Comparison of ENCODE assay signal across 8 cellular contexts in genomic region chr10:102394801-102395676, GRCh38. TPM values are rescaled to one million over a fixed set of nuclear protein-coding genes. Genes with fewer than 3 reads are reported as not detected.
DNase-seq lines count a peak whose midpoint lies in the region; ATAC-seq and TF ChIP-seq lines count a peak whose summit lies in the region.

No MANE protein-coding gene starts in this region.

- peak in 2 of 4 donors; percentile 28 to 90 for TF ChIP-seq POLR2A in esophagus squamous epithelium (IDR thresholded peaks at IDR 0.05)

- no peaks in the 10 kb centered on the region for H3K9me2 ChIP-seq in PC-3 (replicated peaks; ENCODE audit: low read length)

- H2AFZ ChIP-seq in PC-3 (ENCODE audit: low read length) = peak overlapping the region; percentile 29; the same call in 1 of the 2 replicates

- H3F3A ChIP-seq in PC-3 (ENCODE audit: low read length, unreplicated experiment) = no peaks in the 10 kb centered on the region

- H3K27ac Mint-ChIP-seq in activated T-cell treated with anti-CD3 and anti-CD28 coated beads, Interleukin-2, amount 50 U/mL, for 72 hours = peak overlapping the region; percentile 97

- peaks cover 15 to 39% of the 10 kb centered on the region in 2 donors for H3K36me3 Mint-ChIP-seq in activated T-cell treated with anti-CD3 and anti-CD28 coated beads, Interleukin-2, amount 50 U/mL, for 72 hours (ENCODE audit: insufficient read depth in 2 of 2)

- TF ChIP-seq CTCF in AG04449 (IDR thresholded peaks at IDR 0.05; ENCODE audit: insufficient read depth, low read length, missing control alignments) (no peak), PC-3 (conservative IDR thresholded peaks at IDR 0.05; ENCODE audit: low read depth, low read length) (no peak), esophagus squamous epithelium (IDR thresholded peaks at IDR 0.05) (peak in 1 of 6 experiments; percentile 14)

- H4K20me1 ChIP-seq in PC-3 (ENCODE audit: low read length) = no peaks in the 10 kb centered on the region

- WGBS in esophagus squamous epithelium, 2 donors = 0% methylated on average over 9 to 22 of the region's 55 CpGs

- H3K4me3 ChIP-seq in AG04449 (ENCODE audit: low read depth, low read length) (peak overlapping the region; percentile 78), PC-3 (ENCODE audit: low read length) (peak overlapping the region; percentile 79), esophagus squamous epithelium (peak overlapping the region; percentile 65 to 78 (median 75))

- H3K79me2 ChIP-seq in PC-3 (ENCODE audit: low read length) = peaks cover 15% of the 10 kb centered on the region

- DNase-seq in AG04449 (ENCODE audit: low read depth, low spot score) (no peak), PC-3 (peak; percentile 87), esophagus squamous epithelium (lab: John Stamatoyannopoulos, UW) (peak; percentile 50), myocyte (ENCODE audit: low read depth) (peak; percentile 88)
- peak; percentile 90 to 94 for DNase-seq in activated T-cell treated with anti-CD3 and anti-CD28 coated beads, Interleukin-2, amount 50 U/mL, for 72 hours
- peak; percentile 87 to 90 for DNase-seq in stimulated activated CD8-positive, alpha-beta memory T cell treated with anti-CD3 and anti-CD28 coated beads, Interleukin-7, amount 100 ng/mL, for 1 hour (ENCODE audit: low read depth in 2 of 2)

- H3K4me1 Mint-ChIP-seq in activated T-cell treated with anti-CD3 and anti-CD28 coated beads, Interleukin-2, amount 50 U/mL, for 72 hours (ENCODE audit: low read depth) = peaks cover 46% of the 10 kb centered on the region

- H3K4me2 ChIP-seq in PC-3 (ENCODE audit: low read length) = peak overlapping the region; percentile 99

- H3K9me3 Mint-ChIP-seq in activated T-cell treated with anti-CD3 and anti-CD28 coated beads, Interleukin-2, amount 50 U/mL, for 72 hours = no peaks in the 10 kb centered on the region

- BruUV-seq in PC-3 (replicated peaks; lab: Mats Ljungman, UMichigan) = TSS peak; percentile 40

- H3K4me3 Mint-ChIP-seq in activated T-cell treated with anti-CD3 and anti-CD28 coated beads, Interleukin-2, amount 50 U/mL, for 72 hours = peak overlapping the region; percentile 96 to 99

- no peaks in the 10 kb centered on the region for H3K27me3 Mint-ChIP-seq in activated T-cell treated with anti-CD3 and anti-CD28 coated beads, Interleukin-2, amount 50 U/mL, for 72 hours (ENCODE audit: low read depth)

- H3K27ac ChIP-seq in PC-3 (ENCODE audit: low read length) (peak overlapping the region; percentile 87), esophagus squamous epithelium (peak overlapping the region; percentile 91 to 99 (median 98))

- H3K9ac ChIP-seq in PC-3 (ENCODE audit: low read length) = peak overlapping the region; percentile 90

- H3K9me3 ChIP-seq in PC-3 (ENCODE audit: low read length) (no peaks in the 10 kb centered on the region), esophagus squamous epithelium (no peaks in the 10 kb centered on the region)

- H3K27me3 ChIP-seq in PC-3 (ENCODE audit: low read length) (no peaks in the 10 kb centered on the region), esophagus squamous epithelium (no peaks in the 10 kb centered on the region)

- H3K36me3 ChIP-seq in PC-3 (ENCODE audit: low read depth, low read length) (no peaks in the 10 kb centered on the region; the same call in 1 of the 2 replicates), esophagus squamous epithelium (peaks cover 0 to 25% (median 0%) of the 10 kb centered on the region in 3 donors)

- CTCF ChIA-PET in AG04449 (lab: Yijun Ruan, JAX) (interaction anchor here (0.6 to 16.2 kb wide), 19 partner anchors 9 to 226 kb away, joined by 3 to 407 read pairs (median 11); partner anchors contain the start of genes CUEDC2, ELOVL3, FBXL15 and PSD), PC-3 (lab: Charles Lee) (no interaction called here)

- peak; percentile 6 for ATAC-seq in GM18517 (IDR thresholded peaks at IDR 0.05; ENCODE audit: unreplicated experiment)
- ATAC-seq in HG03442 (IDR thresholded peaks at IDR 0.05; ENCODE audit: unreplicated experiment) = peak; percentile 26
- ATAC-seq in PC-3 = peak; percentile 49
- peak; percentile 36 to 50 for ATAC-seq in activated T-cell treated with anti-CD3 and anti-CD28 coated beads, Interleukin-2, amount 50 U/mL, for 72 hours (replicated peaks in 1 of 2)

- POLR2A ChIA-PET in AG04449 (lab: Yijun Ruan, JAX) (interaction anchor here (0.7 to 1.0 kb wide), 2 partner anchors 115 to 165 kb away, joined by 3 read pairs; no protein-coding TSS in a partner anchor), PC-3 (lab: Charles Lee; ENCODE audit: unreplicated experiment) (interaction anchor here (0.6 to 1.1 kb wide), 6 partner anchors 10 to 1094 kb away, joined by 3 to 10 read pairs (median 6); partner anchors contain the start of gene ACTR1A)

- intact Hi-C loops in PC-3 (cut with micrococcal nuclease) (loop anchor here (2.0 kb wide), 1 partner anchor 84 kb away; no protein-coding TSS in a partner anchor), esophagus squamous epithelium (cut with DNase I) (no loop called here)

- peaks cover 18% of the 10 kb centered on the region for H3K4me1 ChIP-seq in PC-3 (ENCODE audit: insufficient read depth, low read length)
- H3K4me1 ChIP-seq in esophagus squamous epithelium = peaks cover 33 to 63% (median 38%) of the 10 kb centered on the region in 3 donors

RNA-seq across cellular contexts. Expression of gene NFKB2, which starts 0.5 kb away (rescaled TPM):
- total RNA-seq in PC-3 (2014; rRNA removed) (45.0 and 71.1 TPM in 2 replicates), esophagus squamous epithelium (10 to 100 TPM; 10.7 to 20.2 (median 15.6) TPM), myocyte (43.6 and 45.0 TPM in 2 replicates)
- total RNA-seq in activated T-cell treated with anti-CD3 and anti-CD28 coated beads, Interleukin-2, amount 50 U/mL, for 72 hours = 100 to 1,000 TPM; 472 to 564 TPM
- polyA plus RNA-seq in myocyte (2012) = 26.4 TPM

RNA-seq across cellular contexts. Expression of gene PSD, which starts 23.5 kb away (rescaled TPM):
- total RNA-seq in PC-3 (2014; rRNA removed) = 0.22 and 0.23 TPM in 2 replicates
- total RNA-seq in activated T-cell treated with anti-CD3 and anti-CD28 coated beads, Interleukin-2, amount 50 U/mL, for 72 hours = 10 to 100 TPM in 1 of 2 donors, 1 to 10 TPM in 1; 8.6 to 11.7 TPM
- 1 to 10 TPM in 2 of 4 donors, under 1 TPM in 2; 0.22 to 3.4 (median 0.93) TPM for total RNA-seq in esophagus squamous epithelium
- total RNA-seq in myocyte = 0.10 and 0.32 TPM in 2 replicates
- 2.7 TPM for polyA plus RNA-seq in myocyte (2012)

RNA-seq across cellular contexts. Expression of gene FBXL15, which starts 25.6 kb away (rescaled TPM):
- total RNA-seq in PC-3 (2014; rRNA removed) (10.1 and 12.7 TPM in 2 replicates), esophagus squamous epithelium (10 to 100 TPM; 10.6 to 20.2 (median 18.8) TPM), myocyte (17.3 and 22.4 TPM in 2 replicates)
- total RNA-seq in activated T-cell treated with anti-CD3 and anti-CD28 coated beads, Interleukin-2, amount 50 U/mL, for 72 hours = 10 to 100 TPM; 15.3 TPM
- 11.7 TPM for polyA plus RNA-seq in myocyte (2012)

RNA-seq across cellular contexts. Expression of gene CUEDC2, which starts 37.3 kb away (rescaled TPM):
- 50.6 and 51.4 TPM in 2 replicates for total RNA-seq in PC-3 (2014; rRNA removed)
- 10 to 100 TPM; 78.7 to 79.5 TPM for total RNA-seq in activated T-cell treated with anti-CD3 and anti-CD28 coated beads, Interleukin-2, amount 50 U/mL, for 72 hours
- 10 to 100 TPM; 16.6 to 37.6 (median 27.0) TPM for total RNA-seq in esophagus squamous epithelium
- 73.3 and 93.3 TPM in 2 replicates for total RNA-seq in myocyte
- polyA plus RNA-seq in myocyte (2012) = 83.8 TPM

RNA-seq across cellular contexts. Expression of gene C10orf95, which starts 56.3 kb away (rescaled TPM):
- total RNA-seq in PC-3 (2014; rRNA removed) (1.6 and 1.9 TPM in 2 replicates), esophagus squamous epithelium (1 to 10 TPM in 2 of 4 donors, under 1 TPM in 1, not detected in 1; 0.23 to 1.9 (median 1.1) TPM), myocyte (not detected in 2 replicates)
- under 1 TPM in 1 of 2 donors, not detected in 1; 0.21 TPM for total RNA-seq in activated T-cell treated with anti-CD3 and anti-CD28 coated beads, Interleukin-2, amount 50 U/mL, for 72 hours
- not detected for polyA plus RNA-seq in myocyte (2012)
